Comparison of ENCODE assay signal across 17 cellular contexts in the genomic region with DNA sequence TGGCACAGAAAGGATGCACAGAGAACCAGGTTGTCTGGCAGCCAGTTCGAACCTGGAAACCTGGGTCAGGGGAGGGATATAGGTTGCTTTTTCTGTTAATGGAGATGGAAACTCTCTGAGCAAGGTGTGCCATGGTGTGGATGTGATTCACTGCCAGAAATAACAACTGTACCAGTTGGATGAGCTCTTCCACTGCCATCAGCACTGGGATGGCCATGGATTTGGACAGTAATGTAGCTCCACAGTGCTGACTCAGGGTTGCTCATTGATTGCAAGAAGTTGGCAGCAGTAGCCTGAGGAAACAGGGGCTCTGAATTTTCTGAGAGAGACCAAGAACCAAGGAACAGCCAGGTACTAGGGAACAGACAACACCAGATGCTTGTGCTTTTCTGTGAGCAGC. TPM values are rescaled to one million over a fixed set of nuclear protein-coding genes. Genes with fewer than 3 reads are reported as not detected.
DNase-seq lines count a peak whose midpoint lies in the region; ATAC-seq lines count a peak whose summit lies in the region.
"Had no signal": no experiment of that assay in that cellular context is flagged by ENCODE, and none has a peak within 500 bp of the region (broad histone marks: within the 10 kb centered on the region; RNA-seq: fewer than 3 reads in every experiment).

No MANE protein-coding gene starts in this region.

- H2AFZ ChIP-seq in GM23248: no peak overlapping the region
- H2AFZ ChIP-seq: GM23338 had no signal

- H3K9me3 ChIP-seq in GM23248 (ENCODE audit: low read depth): no peaks in the 10 kb centered on the region
- H3K9me3 ChIP-seq: BE2C, Caco-2 had no signal

- no peaks in the 10 kb centered on the region for H3K9me3 Mint-ChIP-seq in activated T-helper 17 cell treated with anti-CD3 and anti-CD28 coated beads, Interleukin-2, amount 50 U/mL, for 72 hours
- no peaks in the 10 kb centered on the region for H3K9me3 Mint-ChIP-seq in stimulated activated memory B cell treated with anti-CD40 and anti-IgM and Interleukin-4, amounts not matched to agents 10 μg/mL and 1 μg/mL and 100 μg/mL, for 72 hours
- H3K9me3 Mint-ChIP-seq: CD4-positive, CD25-positive, alpha-beta regulatory T cell; GM23338; HFFc6 had no signal

- no peaks in the 10 kb centered on the region for H3K4me1 Mint-ChIP-seq in activated T-helper 17 cell treated with anti-CD3 and anti-CD28 coated beads, Interleukin-2, amount 50 U/mL, for 72 hours
- peaks cover 6% of the 10 kb centered on the region for H3K4me1 Mint-ChIP-seq in stimulated activated memory B cell treated with anti-CD40 and anti-IgM and Interleukin-4, amounts not matched to agents 10 μg/mL and 1 μg/mL and 100 μg/mL, for 72 hours

- no peak overlapping the region for H3K4me3 ChIP-seq in GM23248
- H3K4me3 ChIP-seq: GM23338 had no signal

- WGBS in GM23248 (ENCODE audit: low coverage in 1 of 2, low lambda C conversion rate in 2 of 2, missing lambda C conversion rate in 2 of 2), 2 experiments: 0% methylated on average over 1 of the region's 1 CpG

- ATAC-seq in activated T-helper 17 cell treated with anti-CD3 and anti-CD28 coated beads, Interleukin-2, amount 50 U/mL, for 72 hours (replicated peaks): no peak
- ATAC-seq in HG02571 (IDR thresholded peaks at IDR 0.05; ENCODE audit: unreplicated experiment): no peak
- no peak for ATAC-seq in stimulated activated memory B cell treated with anti-CD40 and anti-IgM and Interleukin-4, amounts not matched to agents 10 μg/mL and 1 μg/mL and 100 μg/mL, for 72 hours
- ATAC-seq in HG03045 (IDR thresholded peaks at IDR 0.05; ENCODE audit: unreplicated experiment): no peak
- ATAC-seq: HCT116 had no signal

- no peaks in the 10 kb centered on the region for H3K27me3 ChIP-seq in GM23248 (replicated peaks; ENCODE audit: insufficient read depth)
- H3K27me3 ChIP-seq: BE2C had no signal

- peaks cover 3% of the 10 kb centered on the region; the same call in 1 of the 2 replicates for H3K4me1 ChIP-seq in GM23248 (ENCODE audit: insufficient read depth)
- H3K4me1 ChIP-seq: BE2C, Caco-2 had no signal

- peak overlapping the region; percentile 28 for H3K27ac Mint-ChIP-seq in activated T-helper 17 cell treated with anti-CD3 and anti-CD28 coated beads, Interleukin-2, amount 50 U/mL, for 72 hours
- H3K27ac Mint-ChIP-seq in stimulated activated memory B cell treated with anti-CD40 and anti-IgM and Interleukin-4, amounts not matched to agents 10 μg/mL and 1 μg/mL and 100 μg/mL, for 72 hours: no peak overlapping the region
- H3K27ac Mint-ChIP-seq: GM23338, HFFc6 had no signal

- H3K27me3 Mint-ChIP-seq in activated T-helper 17 cell treated with anti-CD3 and anti-CD28 coated beads, Interleukin-2, amount 50 U/mL, for 72 hours: no peaks in the 10 kb centered on the region
- no peaks in the 10 kb centered on the region for H3K27me3 Mint-ChIP-seq in stimulated activated memory B cell treated with anti-CD40 and anti-IgM and Interleukin-4, amounts not matched to agents 10 μg/mL and 1 μg/mL and 100 μg/mL, for 72 hours
- H3K27me3 Mint-ChIP-seq: CD4-positive, CD25-positive, alpha-beta regulatory T cell had no signal

- H3K27ac ChIP-seq in GM23248 (no peak overlapping the region), epithelial cell of prostate (peak overlapping the region; percentile 41)

- H3K4me3 Mint-ChIP-seq in activated T-helper 17 cell treated with anti-CD3 and anti-CD28 coated beads, Interleukin-2, amount 50 U/mL, for 72 hours: no peak overlapping the region
- no peak overlapping the region for H3K4me3 Mint-ChIP-seq in stimulated activated memory B cell treated with anti-CD40 and anti-IgM and Interleukin-4, amounts not matched to agents 10 μg/mL and 1 μg/mL and 100 μg/mL, for 72 hours
- H3K4me3 Mint-ChIP-seq: CD4-positive, CD25-positive, alpha-beta regulatory T cell; GM23338; HFFc6 had no signal

- peak; percentile 8 for DNase-seq in GM23248
- DNase-seq in epithelial cell of prostate (ENCODE audit: low read depth, low spot score): no peak
- DNase-seq in mesenteric fat pad (ENCODE audit: low spot score): peak; percentile 35
- DNase-seq in HCEC 1CT: no peak
- DNase-seq: 8988T; BE2C; C1 segment of cervical spinal cord; Caco-2; CD4-positive, CD25-positive, alpha-beta regulatory T cell; HFFc6 had no signal

- H4K20me1 ChIP-seq in GM23248 (ENCODE audit: insufficient read depth): no peaks in the 10 kb centered on the region

- no peak overlapping the region for H3K4me2 ChIP-seq in GM23248 (ENCODE audit: unreplicated experiment)
- H3K4me2 ChIP-seq: GM23338 had no signal

- H3K79me2 ChIP-seq in GM23248 (ENCODE audit: insufficient read depth): no peaks in the 10 kb centered on the region

- no peaks in the 10 kb centered on the region for H3K36me3 Mint-ChIP-seq in activated T-helper 17 cell treated with anti-CD3 and anti-CD28 coated beads, Interleukin-2, amount 50 U/mL, for 72 hours (ENCODE audit: low read depth)
- no peaks in the 10 kb centered on the region for H3K36me3 Mint-ChIP-seq in stimulated activated memory B cell treated with anti-CD40 and anti-IgM and Interleukin-4, amounts not matched to agents 10 μg/mL and 1 μg/mL and 100 μg/mL, for 72 hours

- no peaks in the 10 kb centered on the region for H3F3A ChIP-seq in GM23248 (ENCODE audit: insufficient read depth)

- H3K9me2 ChIP-seq in GM23248 (ENCODE audit: insufficient read depth): no peaks in the 10 kb centered on the region

- H3K9ac ChIP-seq in GM23248: no peak overlapping the region

- H3K36me3 ChIP-seq in GM23248 (ENCODE audit: low read depth): no peaks in the 10 kb centered on the region
- H3K36me3 ChIP-seq: BE2C had no signal

- in situ Hi-C loops in GM23248 (cut with MboI): loop anchor here (25.0 kb wide), 1 partner anchor 702 kb away; a partner anchor contains a TSS

RNA-seq across cellular contexts. Expression of a gene that starts 33.8 kb away (rescaled TPM):
- not detected in 2 replicates for total RNA-seq in GM23248 (2014; rRNA removed; shearing (Covaris generic))
- polyA plus RNA-seq in GM23248 (2016; fragmentation: Nextera tagmentation; extraction: Ambion mirVana): not detected in 2 replicates
- under 1 TPM; 0.13 to 0.17 TPM for total RNA-seq in activated T-helper 17 cell treated with anti-CD3 and anti-CD28 coated beads, Interleukin-2, amount 50 U/mL, for 72 hours
- total RNA-seq in mesenteric fat pad: not detected
- total RNA-seq: Caco-2, HFFc6, HT1080 had no signal

Comparison
In these comparisons a context has a peak if more than half of its experiments do, and no peak if none do; other contexts are left out.
1. DNase-seq: peak in GM23248 (single experiment) and mesenteric fat pad (single experiment); none in epithelial cell of prostate (single experiment) and HCEC 1CT (single experiment).